26 cellular contexts compared by ENCODE assay signal in the genomic region with DNA sequence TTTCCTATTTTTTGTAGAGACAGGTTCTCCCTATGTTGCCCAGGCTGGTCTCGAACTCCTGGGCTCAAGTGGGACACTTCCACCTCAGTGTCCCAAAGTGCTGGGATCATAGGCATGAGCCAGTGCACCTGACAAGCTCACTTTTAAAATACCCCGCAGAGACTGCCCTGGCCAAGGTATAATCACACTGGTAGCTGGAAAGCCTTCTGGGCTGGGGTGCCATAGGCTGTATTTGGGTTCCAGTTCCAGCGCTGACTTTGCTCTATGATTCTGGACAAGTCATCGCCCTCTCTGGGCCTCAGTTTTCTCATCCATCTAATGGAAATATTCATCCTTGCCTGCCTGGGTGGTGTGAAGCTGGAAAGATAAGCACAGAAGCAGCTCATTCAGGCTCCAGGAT. TPM values are rescaled to one million over a fixed set of nuclear protein-coding genes. Genes with fewer than 3 reads are reported as not detected.
DNase-seq lines count a peak whose midpoint lies in the region; ATAC-seq, FAIRE-seq and TF ChIP-seq lines count a peak whose summit lies in the region.
"Had no signal": no experiment of that assay in that cellular context is flagged by ENCODE, and none has a peak within 500 bp of the region (broad histone marks: within the 10 kb centered on the region; RNA-seq: fewer than 3 reads in every experiment).

No MANE protein-coding gene starts in this region.

- intact Hi-C loops in HepG2 (cut with micrococcal nuclease; ENCODE audit: unreplicated experiment) (no loop called here), right lobe of liver (cut with DNase I) (no loop called here), K562 (cut with micrococcal nuclease) (no loop called here)

- H2AFZ ChIP-seq in HepG2 (ENCODE audit: low read length) (no peak overlapping the region), K562 (ENCODE audit: low read depth, low read length) (no peak overlapping the region)
- H2AFZ ChIP-seq: GM23338 had no signal

- ATAC-seq in HepG2 (no peak), right lobe of liver (no peak), K562 (no peak)
- ATAC-seq: GM12878, GM23338, HCT116 had no signal

- peaks cover 15% of the 10 kb centered on the region for H3K4me1 ChIP-seq in HepG2 (ENCODE audit: insufficient read depth, low read length)
- no peaks in the 10 kb centered on the region for H3K4me1 ChIP-seq in right lobe of liver
- H3K4me1 ChIP-seq in K562 (replicated peaks in 1 of 2; ENCODE audit: control insufficient read depth in 2 of 2, insufficient read depth in 2 of 2, low read length in 2 of 2): peaks cover 0 to 4% of the 10 kb centered on the region in 2 experiments; a peak in 1 of 5 replicates
- H3K4me1 ChIP-seq: BE2C; BLaER1 treated with 17β-estradiol and CSF1 and Interleukin-3, amounts not matched to agents 10 nM and 100 nM had no signal

- TF ChIP-seq POLR2A in HepG2 (IDR thresholded peaks at IDR 0.05; ENCODE audit: insufficient read depth in 1 of 2, low read depth in 2 of 2, low read length in 2 of 2): no peak
- no peak for TF ChIP-seq POLR2A in right lobe of liver (IDR thresholded peaks at IDR 0.05)
- no peak for TF ChIP-seq POLR2A in K562 (conservative IDR thresholded peaks at IDR 0.05)

- FAIRE-seq in HepG2 (lab: Jason Lieb, UNC): no peak
- FAIRE-seq in K562 (lab: Jason Lieb, UNC): no peak
- FAIRE-seq: A204.1, D721Med, GM12878, GM19239 had no signal

- H3K9ac ChIP-seq in HepG2 (ENCODE audit: insufficient read depth, low read depth, low read length) (no peak overlapping the region), K562 (ENCODE audit: insufficient read depth in 1 of 2, low read depth in 2 of 2, low read length in 2 of 2) (no peak overlapping the region)
- H3K9ac ChIP-seq: BLaER1 treated with 17β-estradiol and CSF1 and Interleukin-3, amounts not matched to agents 10 nM and 100 nM had no signal

- H3K4me2 ChIP-seq in HepG2 (ENCODE audit: low read depth, low read length) (no peak overlapping the region), K562 (ENCODE audit: insufficient read depth, low read length) (no peak overlapping the region)
- H3K4me2 ChIP-seq: BLaER1 treated with 17β-estradiol and CSF1 and Interleukin-3, amounts not matched to agents 10 nM and 100 nM; GM23338 had no signal

- no peaks in the 10 kb centered on the region for H3K4me1 Mint-ChIP-seq in osteocyte (ENCODE audit: unreplicated experiment)
- H3K4me1 Mint-ChIP-seq: CD14-positive monocyte; CD8-positive, alpha-beta memory T cell; GM23338; H9 had no signal

- POLR2A ChIA-PET in HepG2 (lab: Yijun Ruan, JAX) (no interaction called here), K562 (lab: Yijun Ruan, JAX) (interaction anchor here (0.6 to 1.2 kb wide), 3 partner anchors 12 to 480 kb away, joined by 3 read pairs; no protein-coding TSS in a partner anchor)

- H3K9me3 ChIP-seq in HepG2 (ENCODE audit: low read length) (no peaks in the 10 kb centered on the region), right lobe of liver (no peaks in the 10 kb centered on the region), K562 (replicated peaks; ENCODE audit: control insufficient read depth, insufficient read depth, low read depth, low read length) (peaks cover 7% of the 10 kb centered on the region; the same call in 1 of the 2 replicates)
- H3K9me3 ChIP-seq: BE2C had no signal

- no peaks in the 10 kb centered on the region for H4K20me1 ChIP-seq in HepG2 (ENCODE audit: insufficient read depth, low read length)
- 0 out of 2 replicates have a peak, but pooled peaks cover 8% of the 10 kb centered on the region for H4K20me1 ChIP-seq in K562 (replicated peaks; ENCODE audit: control insufficient read depth, insufficient read depth, low read length)

- TF ChIP-seq EP300 in HepG2 (IDR thresholded peaks at IDR 0.05; ENCODE audit: low read depth in 2 of 2, low read length in 2 of 2) (no peak), HepG2 (CRISPR knock-in tag; IDR thresholded peaks at IDR 0.05; ENCODE audit: borderline replicate concordance) (no peak), K562 (IDR thresholded peaks at IDR 0.05; ENCODE audit: low read length) (no peak)

- H3K27ac ChIP-seq in HepG2 (ENCODE audit: extremely low read length, insufficient read depth, low read length) (no peak overlapping the region), right lobe of liver (no peak overlapping the region), K562 (ENCODE audit: extremely low read depth, low read depth, low read length) (no peak overlapping the region)
- H3K27ac ChIP-seq: BLaER1 treated with 17β-estradiol and CSF1 and Interleukin-3, amounts not matched to agents 10 nM and 100 nM had no signal

- H3K27me3 ChIP-seq in HepG2 (ENCODE audit: control insufficient read depth in 1 of 2, insufficient read depth in 2 of 2, low read length in 2 of 2) (no peaks in the 10 kb centered on the region), right lobe of liver (no peaks in the 10 kb centered on the region), K562 (ENCODE audit: control insufficient read depth in 2 of 2, insufficient read depth in 2 of 2, low read length in 2 of 2) (peaks cover 37 to 64% of the 10 kb centered on the region in 2 experiments)
- H3K27me3 ChIP-seq: BE2C; BLaER1 treated with 17β-estradiol and CSF1 and Interleukin-3, amounts not matched to agents 10 nM and 100 nM had no signal

- H3K9me1 ChIP-seq in K562 (ENCODE audit: control insufficient read depth, insufficient read depth, low read length): no peaks in the 10 kb centered on the region

- in situ Hi-C loops in HepG2 (cut with HindIII; ENCODE audit: extremely low pct_ligation_motif_present, low pct_unique_long_range_greater_than_20kb): no loop called here
- in situ Hi-C loops in K562 (cut with MboI): no loop called here

- no peaks in the 10 kb centered on the region for H3K36me3 Mint-ChIP-seq in osteocyte (ENCODE audit: unreplicated experiment)
- H3K36me3 Mint-ChIP-seq: CD14-positive monocyte; CD8-positive, alpha-beta memory T cell had no signal

- no peak overlapping the region for H3K4me3 ChIP-seq in HepG2 (replicated peaks in 1 of 3; ENCODE audit: insufficient read depth in 1 of 3, low read depth in 2 of 3, low read length in 3 of 3)
- no peak overlapping the region for H3K4me3 ChIP-seq in right lobe of liver
- H3K4me3 ChIP-seq in K562: no peak overlapping the region
- H3K4me3 ChIP-seq: BLaER1 treated with 17β-estradiol and CSF1 and Interleukin-3, amounts not matched to agents 10 nM and 100 nM; GM12878; GM23338 had no signal

- TF ChIP-seq CTCF in HepG2 (CRISPR knock-in tag; IDR thresholded peaks at IDR 0.05) (no peak), right lobe of liver (IDR thresholded peaks at IDR 0.05) (no peak), K562 (IDR thresholded peaks at IDR 0.05 in 2 of 3, conservative IDR thresholded peaks at IDR 0.05 in 1 of 3; ENCODE audit: insufficient read depth in 2 of 3, low read depth in 1 of 3, low read length in 3 of 3) (no peak), osteocyte (IDR thresholded peaks at IDR 0.05) (no peak)

- H3K36me3 ChIP-seq in HepG2 (replicated peaks in 1 of 2; ENCODE audit: control insufficient read depth in 1 of 2, insufficient read depth in 2 of 2, low read length in 2 of 2) (no peaks in the 10 kb centered on the region), right lobe of liver (no peaks in the 10 kb centered on the region), K562 (ENCODE audit: control insufficient read depth, insufficient read depth, low read length) (no peaks in the 10 kb centered on the region)
- H3K36me3 ChIP-seq: BE2C; BLaER1 treated with 17β-estradiol and CSF1 and Interleukin-3, amounts not matched to agents 10 nM and 100 nM had no signal

- 98% methylated on average over 4 of the region's 4 CpGs for WGBS in HepG2 (ENCODE audit: low lambda C conversion rate)
- whole genome bisulfite sequencing in right lobe of liver (ENCODE audit: insufficient coverage, low coverage, low lambda C conversion rate, missing lambda C conversion rate): 83% methylated on average over 4 of the region's 4 CpGs
- WGBS in K562 (ENCODE audit: insufficient coverage, low coverage, missing lambda C conversion rate): 0% methylated on average over 4 of the region's 4 CpGs

- H3K79me2 ChIP-seq in HepG2 (ENCODE audit: insufficient read depth, low read length): no peaks in the 10 kb centered on the region
- H3K79me2 ChIP-seq in K562 (ENCODE audit: control insufficient read depth, insufficient read depth, low read length): no peaks in the 10 kb centered on the region

- H3K4me3 Mint-ChIP-seq in osteocyte (ENCODE audit: unreplicated experiment): no peak overlapping the region
- H3K4me3 Mint-ChIP-seq: CD14-positive monocyte; CD4-positive, alpha-beta T cell; CD8-positive, alpha-beta memory T cell; GM23338; H9; HFFc6 had no signal

- DNase-seq in HepG2 (ENCODE audit: low spot score) (no peak), right lobe of liver (no peak), K562 (ENCODE audit: extremely low read depth in 1 of 4, low spot score in 3 of 4) (no peak), osteocyte (ENCODE audit: extremely low spot score, unreplicated experiment) (peak; percentile 59), A172 (ENCODE audit: low spot score) (no peak), SKM-1 treated with dmso at 0.1 percent for 144 hours (lab: John Stamatoyannopoulos, UW; ENCODE audit: unreplicated experiment) (no peak)
- DNase-seq: AML-193; BE2C; CD4-positive, alpha-beta T cell; CD8-positive, alpha-beta memory T cell; DMS 273 treated with DMSO at 0.1 percent for 48 hours; DMS79; EL; GDM1; H9; HFFc6 had no signal

- no peak overlapping the region for H3K27ac Mint-ChIP-seq in osteocyte (ENCODE audit: unreplicated experiment)
- H3K27ac Mint-ChIP-seq: CD14-positive monocyte; CD4-positive, alpha-beta T cell; CD8-positive, alpha-beta memory T cell; GM23338; H9; HFFc6 had no signal

- peaks cover 56% of the 10 kb centered on the region for H3K27me3 Mint-ChIP-seq in osteocyte (ENCODE audit: unreplicated experiment)
- H3K27me3 Mint-ChIP-seq: CD4-positive, alpha-beta T cell had no signal

- H3K9me3 Mint-ChIP-seq in osteocyte (ENCODE audit: unreplicated experiment): no peaks in the 10 kb centered on the region
- H3K9me3 Mint-ChIP-seq: CD4-positive, alpha-beta T cell; CD8-positive, alpha-beta memory T cell had no signal

- BruUV-seq in HepG2 (replicated peaks; lab: Mats Ljungman, UMichigan): TSS peak; percentile 31
- BruUV-seq in K562 (replicated peaks; lab: Mats Ljungman, UMichigan): no TSS peak

- TF ChIP-seq RAD21 in HepG2 (CRISPR knock-in tag; IDR thresholded peaks at IDR 0.05) (no peak), K562 (CRISPR knock-in tag; conservative IDR thresholded peaks at IDR 0.05 in 1 of 2, IDR thresholded peaks at IDR 0.05 in 1 of 2) (no peak)

- CTCF ChIA-PET in HepG2 (lab: Yijun Ruan, JAX; ENCODE audit: low intra/inter-chr PET ratio, low total read pairs) (no interaction called here), K562 (lab: Yijun Ruan, JAX; ENCODE audit: low intra/inter-chr PET ratio) (no interaction called here)

RNA-seq across cellular contexts. Expression of a gene that starts 10.4 kb away (rescaled TPM):
- 1.2 and 2.5 TPM in 2 replicates for total RNA-seq in HepG2 (2016; rRNA removed; fragmentation: Illumina TruSeq; extraction: Trizol)
- 0.71 and 0.79 TPM in 2 replicates for total RNA-seq in HepG2 (2016; cell fraction: cytosol; rRNA removed; fragmentation: Illumina TruSeq; extraction: Trizol; ENCODE audit: low read depth)
- 1.6 and 2.3 TPM in 2 replicates for total RNA-seq in HepG2 (2016; cell fraction: insoluble cytoplasmic fraction; rRNA removed; fragmentation: Illumina TruSeq; extraction: Trizol)
- 1.5 and 2.4 TPM in 2 replicates for total RNA-seq in HepG2 (2016; cell fraction: membrane; rRNA removed; fragmentation: Illumina TruSeq; extraction: Trizol)
- 0.94 and 2.2 TPM in 2 replicates for total RNA-seq in HepG2 (2016; cell fraction: nucleus; rRNA removed; fragmentation: Illumina TruSeq; extraction: Trizol)
- polyA plus RNA-seq in HepG2 (2011; rRNA removed): 13.5 and 14.0 TPM in 2 replicates
- 9.6 and 10.4 TPM in 2 replicates for polyA plus RNA-seq in HepG2 (2011; cell fraction: cytosol; rRNA removed)
- polyA plus RNA-seq in HepG2 (2011; cell fraction: nucleus; rRNA removed): 8.7 and 8.8 TPM in 2 replicates
- 2.3 and 3.2 TPM in 2 replicates for polyA plus RNA-seq in HepG2 (2012)
- polyA plus RNA-seq in HepG2 (2016; cell fraction: cytosol; fragmentation: Illumina TruSeq; extraction: Trizol; ENCODE audit: low read depth): 0.84 and 1.0 TPM in 2 replicates
- 2.2 and 2.3 TPM in 2 replicates for polyA plus RNA-seq in HepG2 (2016; cell fraction: insoluble cytoplasmic fraction; fragmentation: Illumina TruSeq; extraction: Trizol; ENCODE audit: low read depth)
- polyA plus RNA-seq in HepG2 (2016; cell fraction: membrane; fragmentation: Illumina TruSeq; extraction: Trizol; ENCODE audit: low read depth): 1.7 and 2.9 TPM in 2 replicates
- 4.1 and 4.2 TPM in 2 replicates for polyA plus RNA-seq in HepG2 (2016; cell fraction: nucleus; fragmentation: Illumina TruSeq; extraction: Trizol; ENCODE audit: insufficient read depth, low read depth)
- polyA minus RNA-seq in HepG2 (2011; rRNA and poly(A)+ RNA removed; ENCODE audit: low replicate concordance): 9.7 TPM in 1 of 2 replicates, not detected in the other
- polyA minus RNA-seq in HepG2 (2011; cell fraction: cytosol; rRNA and poly(A)+ RNA removed): 2.0 and 2.6 TPM in 2 replicates
- polyA minus RNA-seq in HepG2 (2011; cell fraction: nucleus; rRNA and poly(A)+ RNA removed): 2.6 and 4.4 TPM in 2 replicates
- total RNA-seq in right lobe of liver: under 1 TPM in 2 of 6 experiments, not detected in 4; 0.44 to 0.57 TPM
- not detected in 2 replicates for total RNA-seq in K562 (2011; cell fraction: chromatin; rRNA removed; ENCODE audit: low replicate concordance)
- total RNA-seq in K562 (2011; cell fraction: nucleolus; rRNA removed): not detected in 2 replicates
- not detected in 2 replicates for total RNA-seq in K562 (2011; cell fraction: nucleoplasm; rRNA removed)
- not detected in 2 replicates for total RNA-seq in K562 (2014; rRNA removed)
- total RNA-seq in K562 (2014; rRNA removed; fragmentation: Illumina TruSeq; extraction: Trizol): not detected in 2 replicates
- not detected in 2 replicates for total RNA-seq in K562 (2015; rRNA removed; fragmentation: Illumina TruSeq; extraction: Trizol)
- total RNA-seq in K562 (2021): not detected in 2 replicates
- not detected in 2 replicates for polyA plus RNA-seq in K562 (2011; rRNA removed)
- not detected in 2 replicates for polyA plus RNA-seq in K562 (2011; cell fraction: cytosol; rRNA removed)
- not detected in 2 replicates for polyA plus RNA-seq in K562 (2011; cell fraction: nucleus; rRNA removed)
- polyA plus RNA-seq in K562 (2012): not detected in 2 replicates
- not detected in 2 replicates for polyA plus RNA-seq in K562 (2014; fragmentation: Illumina TruSeq; extraction: Trizol)
- not detected for polyA plus RNA-seq in K562 (2014; fragmentation: Nextera tagmentation; extraction: Ambion mirVana)
- not detected in 2 replicates for polyA plus RNA-seq in K562 (2014; rRNA removed)
- polyA minus RNA-seq in K562 (2011; rRNA and poly(A)+ RNA removed): not detected in 2 replicates
- polyA minus RNA-seq in K562 (2011; cell fraction: cytosol; rRNA and poly(A)+ RNA removed): not detected in 2 replicates
- not detected in 2 replicates for polyA minus RNA-seq in K562 (2011; cell fraction: nucleus; rRNA and poly(A)+ RNA removed)
- not detected in 2 replicates for total RNA-seq in osteocyte
- not detected in 2 replicates for total RNA-seq in A172 (2014; rRNA removed; shearing (Covaris generic))
- total RNA-seq: CD4-positive, alpha-beta T cell; CD8-positive, alpha-beta memory T cell; GM12878; GM23338; H4; H9; HFFc6 had no signal
- polyA plus RNA-seq: AG04450; CD14-positive monocyte; CD8-positive, alpha-beta memory T cell; GM12878; GM23338 had no signal

RNA-seq across cellular contexts. Expression of a gene that starts 45.4 kb away (rescaled TPM):
- total RNA-seq in HepG2 (2016; rRNA removed; fragmentation: Illumina TruSeq; extraction: Trizol) (98.2 and 147 TPM in 2 replicates), right lobe of liver (100 to 1,000 TPM; 133 to 379 (median 280) TPM), K562 (2014; rRNA removed) (97.2 and 122 TPM in 2 replicates), K562 (2014; rRNA removed; fragmentation: Illumina TruSeq; extraction: Trizol) (151 and 168 TPM in 2 replicates), K562 (2015; rRNA removed; fragmentation: Illumina TruSeq; extraction: Trizol) (137 and 144 TPM in 2 replicates), K562 (2021) (163 and 186 TPM in 2 replicates), osteocyte (399 and 409 TPM in 2 replicates)
- 69.6 and 74.1 TPM in 2 replicates for total RNA-seq in HepG2 (2016; cell fraction: cytosol; rRNA removed; fragmentation: Illumina TruSeq; extraction: Trizol; ENCODE audit: low read depth)
- 103 and 155 TPM in 2 replicates for total RNA-seq in HepG2 (2016; cell fraction: insoluble cytoplasmic fraction; rRNA removed; fragmentation: Illumina TruSeq; extraction: Trizol)
- 71.1 and 72.1 TPM in 2 replicates for total RNA-seq in HepG2 (2016; cell fraction: membrane; rRNA removed; fragmentation: Illumina TruSeq; extraction: Trizol)
- 118 and 122 TPM in 2 replicates for total RNA-seq in HepG2 (2016; cell fraction: nucleus; rRNA removed; fragmentation: Illumina TruSeq; extraction: Trizol)
- polyA plus RNA-seq in HepG2 (2011; rRNA removed) (354 and 363 TPM in 2 replicates), K562 (2011; rRNA removed) (299 and 316 TPM in 2 replicates), K562 (2014; fragmentation: Illumina TruSeq; extraction: Trizol) (133 and 136 TPM in 2 replicates), K562 (2014; fragmentation: Nextera tagmentation; extraction: Ambion mirVana) (100 to 1,000 TPM; 196 to 202 TPM), K562 (2014; rRNA removed) (93.1 and 127 TPM in 2 replicates)
- 200 and 292 TPM in 2 replicates for polyA plus RNA-seq in HepG2 (2011; cell fraction: cytosol; rRNA removed)
- 51.7 and 67.8 TPM in 2 replicates for polyA plus RNA-seq in HepG2 (2011; cell fraction: nucleus; rRNA removed)
- 215 and 233 TPM in 2 replicates for polyA plus RNA-seq in HepG2 (2012)
- polyA plus RNA-seq in HepG2 (2016; cell fraction: cytosol; fragmentation: Illumina TruSeq; extraction: Trizol; ENCODE audit: low read depth): 60.3 and 66.9 TPM in 2 replicates
- polyA plus RNA-seq in HepG2 (2016; cell fraction: insoluble cytoplasmic fraction; fragmentation: Illumina TruSeq; extraction: Trizol; ENCODE audit: low read depth): 85.0 and 92.7 TPM in 2 replicates
- 53.7 and 61.9 TPM in 2 replicates for polyA plus RNA-seq in HepG2 (2016; cell fraction: membrane; fragmentation: Illumina TruSeq; extraction: Trizol; ENCODE audit: low read depth)
- 154 and 158 TPM in 2 replicates for polyA plus RNA-seq in HepG2 (2016; cell fraction: nucleus; fragmentation: Illumina TruSeq; extraction: Trizol; ENCODE audit: insufficient read depth, low read depth)
- polyA minus RNA-seq in HepG2 (2011; rRNA and poly(A)+ RNA removed; ENCODE audit: low replicate concordance): 163 and 204 TPM in 2 replicates
- 93.6 and 117 TPM in 2 replicates for polyA minus RNA-seq in HepG2 (2011; cell fraction: cytosol; rRNA and poly(A)+ RNA removed)
- polyA minus RNA-seq in HepG2 (2011; cell fraction: nucleus; rRNA and poly(A)+ RNA removed): 36.6 and 61.8 TPM in 2 replicates
- 144 and 157 TPM in 2 replicates for total RNA-seq in K562 (2011; cell fraction: chromatin; rRNA removed; ENCODE audit: low replicate concordance)
- total RNA-seq in K562 (2011; cell fraction: nucleolus; rRNA removed): 168 and 198 TPM in 2 replicates
- 246 and 274 TPM in 2 replicates for total RNA-seq in K562 (2011; cell fraction: nucleoplasm; rRNA removed)
- polyA plus RNA-seq in K562 (2011; cell fraction: cytosol; rRNA removed): 93.8 and 181 TPM in 2 replicates
- polyA plus RNA-seq in K562 (2011; cell fraction: nucleus; rRNA removed): 45.4 and 94.5 TPM in 2 replicates
- 189 and 249 TPM in 2 replicates for polyA plus RNA-seq in K562 (2012)
- polyA minus RNA-seq in K562 (2011; rRNA and poly(A)+ RNA removed): 146 and 161 TPM in 2 replicates
- polyA minus RNA-seq in K562 (2011; cell fraction: cytosol; rRNA and poly(A)+ RNA removed): 68.4 and 86.7 TPM in 2 replicates
- 12.7 and 29.8 TPM in 2 replicates for polyA minus RNA-seq in K562 (2011; cell fraction: nucleus; rRNA and poly(A)+ RNA removed)
- 233 and 290 TPM in 2 replicates for total RNA-seq in A172 (2014; rRNA removed; shearing (Covaris generic))

RNA-seq across cellular contexts. Expression of a gene that starts 45.8 kb away (rescaled TPM):
- total RNA-seq in HepG2 (2016; rRNA removed; fragmentation: Illumina TruSeq; extraction: Trizol): 5.0 and 6.1 TPM in 2 replicates
- 0.51 and 0.88 TPM in 2 replicates for total RNA-seq in HepG2 (2016; cell fraction: cytosol; rRNA removed; fragmentation: Illumina TruSeq; extraction: Trizol; ENCODE audit: low read depth)
- total RNA-seq in HepG2 (2016; cell fraction: insoluble cytoplasmic fraction; rRNA removed; fragmentation: Illumina TruSeq; extraction: Trizol): 4.8 and 6.8 TPM in 2 replicates
- 1.6 and 1.8 TPM in 2 replicates for total RNA-seq in HepG2 (2016; cell fraction: membrane; rRNA removed; fragmentation: Illumina TruSeq; extraction: Trizol)
- 2.0 and 3.7 TPM in 2 replicates for total RNA-seq in HepG2 (2016; cell fraction: nucleus; rRNA removed; fragmentation: Illumina TruSeq; extraction: Trizol)
- polyA plus RNA-seq in HepG2 (2011; rRNA removed): 3.6 and 3.8 TPM in 2 replicates
- polyA plus RNA-seq in HepG2 (2011; cell fraction: cytosol; rRNA removed): 2.2 and 2.3 TPM in 2 replicates
- polyA plus RNA-seq in HepG2 (2011; cell fraction: nucleus; rRNA removed): 3.6 and 4.3 TPM in 2 replicates
- 1.6 and 2.4 TPM in 2 replicates for polyA plus RNA-seq in HepG2 (2012)
- 0.37 and 0.94 TPM in 2 replicates for polyA plus RNA-seq in HepG2 (2016; cell fraction: cytosol; fragmentation: Illumina TruSeq; extraction: Trizol; ENCODE audit: low read depth)
- 5.2 and 8.7 TPM in 2 replicates for polyA plus RNA-seq in HepG2 (2016; cell fraction: insoluble cytoplasmic fraction; fragmentation: Illumina TruSeq; extraction: Trizol; ENCODE audit: low read depth)
- polyA plus RNA-seq in HepG2 (2016; cell fraction: membrane; fragmentation: Illumina TruSeq; extraction: Trizol; ENCODE audit: low read depth): 1.3 and 1.5 TPM in 2 replicates
- 3.7 and 5.4 TPM in 2 replicates for polyA plus RNA-seq in HepG2 (2016; cell fraction: nucleus; fragmentation: Illumina TruSeq; extraction: Trizol; ENCODE audit: insufficient read depth, low read depth)
- 4.6 and 9.1 TPM in 2 replicates for polyA minus RNA-seq in HepG2 (2011; rRNA and poly(A)+ RNA removed; ENCODE audit: low replicate concordance)
- 1.5 and 2.2 TPM in 2 replicates for polyA minus RNA-seq in HepG2 (2011; cell fraction: cytosol; rRNA and poly(A)+ RNA removed)
- 4.4 and 5.6 TPM in 2 replicates for polyA minus RNA-seq in HepG2 (2011; cell fraction: nucleus; rRNA and poly(A)+ RNA removed)
- 1 to 10 TPM; 1.2 to 2.9 (median 1.8) TPM for total RNA-seq in right lobe of liver
- total RNA-seq in K562 (2011; cell fraction: chromatin; rRNA removed; ENCODE audit: low replicate concordance): 6.1 and 7.8 TPM in 2 replicates
- total RNA-seq in K562 (2011; cell fraction: nucleolus; rRNA removed): 3.8 and 5.4 TPM in 2 replicates
- total RNA-seq in K562 (2011; cell fraction: nucleoplasm; rRNA removed): 6.5 and 11.8 TPM in 2 replicates
- 3.3 and 6.2 TPM in 2 replicates for total RNA-seq in K562 (2014; rRNA removed)
- total RNA-seq in K562 (2014; rRNA removed; fragmentation: Illumina TruSeq; extraction: Trizol): 6.3 and 8.2 TPM in 2 replicates
- total RNA-seq in K562 (2015; rRNA removed; fragmentation: Illumina TruSeq; extraction: Trizol): 4.7 and 5.6 TPM in 2 replicates
- 7.0 and 7.2 TPM in 2 replicates for total RNA-seq in K562 (2021)
- 7.4 and 8.4 TPM in 2 replicates for polyA plus RNA-seq in K562 (2011; rRNA removed)
- 5.2 and 8.1 TPM in 2 replicates for polyA plus RNA-seq in K562 (2011; cell fraction: cytosol; rRNA removed)
- polyA plus RNA-seq in K562 (2011; cell fraction: nucleus; rRNA removed): 6.6 and 7.9 TPM in 2 replicates
- polyA plus RNA-seq in K562 (2012): 3.3 and 6.6 TPM in 2 replicates
- polyA plus RNA-seq in K562 (2014; fragmentation: Illumina TruSeq; extraction: Trizol): 6.0 and 7.1 TPM in 2 replicates
- polyA plus RNA-seq in K562 (2014; fragmentation: Nextera tagmentation; extraction: Ambion mirVana): 10 to 100 TPM in 1 of 2 experiments, 1 to 10 TPM in 1; 9.8 to 10.2 TPM
- polyA plus RNA-seq in K562 (2014; rRNA removed): 5.2 and 5.3 TPM in 2 replicates
- polyA minus RNA-seq in K562 (2011; rRNA and poly(A)+ RNA removed): 7.1 and 8.4 TPM in 2 replicates
- 2.4 and 3.2 TPM in 2 replicates for polyA minus RNA-seq in K562 (2011; cell fraction: cytosol; rRNA and poly(A)+ RNA removed)
- polyA minus RNA-seq in K562 (2011; cell fraction: nucleus; rRNA and poly(A)+ RNA removed): 2.8 and 6.6 TPM in 2 replicates
- 3.1 and 3.9 TPM in 2 replicates for total RNA-seq in osteocyte
- total RNA-seq in A172 (2014; rRNA removed; shearing (Covaris generic)): 2.6 and 3.7 TPM in 2 replicates
